Comparison of ENCODE assay signal across 1 cellular context in the genomic region with DNA sequence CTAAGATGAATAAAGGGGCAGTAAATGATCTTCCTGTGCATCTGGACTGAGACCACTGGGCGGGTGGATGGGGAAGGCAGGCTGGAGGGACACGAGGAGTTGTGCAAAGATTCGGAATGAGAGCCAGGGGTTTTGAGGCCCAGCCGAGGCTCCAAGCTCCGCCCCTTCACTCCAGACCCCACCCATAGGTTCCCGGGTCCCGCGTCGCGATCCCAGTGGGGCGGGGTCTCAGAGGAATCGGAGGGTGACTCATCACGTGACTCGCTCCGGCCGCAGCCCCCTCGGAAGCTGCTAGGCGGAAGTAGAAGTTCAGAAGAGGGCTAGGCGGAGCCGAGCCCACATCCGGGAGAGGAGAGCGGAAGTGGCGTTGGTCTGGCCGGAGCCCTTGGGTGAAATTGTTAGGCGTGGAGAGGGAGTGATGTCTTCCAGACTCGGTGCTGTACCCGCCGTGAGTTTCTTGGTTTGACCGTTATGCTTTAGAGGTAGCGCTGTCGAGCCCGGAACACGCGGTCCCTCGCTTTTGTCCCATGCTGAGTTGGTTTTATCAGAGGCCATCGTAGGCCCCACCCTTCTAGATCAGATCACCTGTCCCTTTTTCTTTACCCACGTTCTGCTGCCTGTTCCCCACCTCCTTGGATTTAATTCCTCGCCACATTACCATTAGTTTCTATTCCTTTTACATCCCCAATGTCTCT.
TF ChIP-seq lines count a peak whose summit lies in the region.

A gene with protein sequence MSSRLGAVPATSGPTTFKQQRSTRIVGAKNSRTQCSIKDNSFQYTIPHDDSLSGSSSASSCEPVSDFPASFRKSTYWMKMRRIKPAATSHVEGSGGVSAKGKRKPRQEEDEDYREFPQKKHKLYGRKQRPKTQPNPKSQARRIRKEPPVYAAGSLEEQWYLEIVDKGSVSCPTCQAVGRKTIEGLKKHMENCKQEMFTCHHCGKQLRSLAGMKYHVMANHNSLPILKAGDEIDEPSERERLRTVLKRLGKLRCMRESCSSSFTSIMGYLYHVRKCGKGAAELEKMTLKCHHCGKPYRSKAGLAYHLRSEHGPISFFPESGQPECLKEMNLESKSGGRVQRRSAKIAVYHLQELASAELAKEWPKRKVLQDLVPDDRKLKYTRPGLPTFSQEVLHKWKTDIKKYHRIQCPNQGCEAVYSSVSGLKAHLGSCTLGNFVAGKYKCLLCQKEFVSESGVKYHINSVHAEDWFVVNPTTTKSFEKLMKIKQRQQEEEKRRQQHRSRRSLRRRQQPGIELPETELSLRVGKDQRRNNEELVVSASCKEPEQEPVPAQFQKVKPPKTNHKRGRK (plus strand): TSS at position 348 of the 695 bp plus-strand sequence. CDS start 71 bp downstream, at position 419.

TF ChIP-seq in GM23338, 12 proteins besides CTCF, POLR2A, EP300 and RAD21:
- TF ChIP-seq, protein P1, sequence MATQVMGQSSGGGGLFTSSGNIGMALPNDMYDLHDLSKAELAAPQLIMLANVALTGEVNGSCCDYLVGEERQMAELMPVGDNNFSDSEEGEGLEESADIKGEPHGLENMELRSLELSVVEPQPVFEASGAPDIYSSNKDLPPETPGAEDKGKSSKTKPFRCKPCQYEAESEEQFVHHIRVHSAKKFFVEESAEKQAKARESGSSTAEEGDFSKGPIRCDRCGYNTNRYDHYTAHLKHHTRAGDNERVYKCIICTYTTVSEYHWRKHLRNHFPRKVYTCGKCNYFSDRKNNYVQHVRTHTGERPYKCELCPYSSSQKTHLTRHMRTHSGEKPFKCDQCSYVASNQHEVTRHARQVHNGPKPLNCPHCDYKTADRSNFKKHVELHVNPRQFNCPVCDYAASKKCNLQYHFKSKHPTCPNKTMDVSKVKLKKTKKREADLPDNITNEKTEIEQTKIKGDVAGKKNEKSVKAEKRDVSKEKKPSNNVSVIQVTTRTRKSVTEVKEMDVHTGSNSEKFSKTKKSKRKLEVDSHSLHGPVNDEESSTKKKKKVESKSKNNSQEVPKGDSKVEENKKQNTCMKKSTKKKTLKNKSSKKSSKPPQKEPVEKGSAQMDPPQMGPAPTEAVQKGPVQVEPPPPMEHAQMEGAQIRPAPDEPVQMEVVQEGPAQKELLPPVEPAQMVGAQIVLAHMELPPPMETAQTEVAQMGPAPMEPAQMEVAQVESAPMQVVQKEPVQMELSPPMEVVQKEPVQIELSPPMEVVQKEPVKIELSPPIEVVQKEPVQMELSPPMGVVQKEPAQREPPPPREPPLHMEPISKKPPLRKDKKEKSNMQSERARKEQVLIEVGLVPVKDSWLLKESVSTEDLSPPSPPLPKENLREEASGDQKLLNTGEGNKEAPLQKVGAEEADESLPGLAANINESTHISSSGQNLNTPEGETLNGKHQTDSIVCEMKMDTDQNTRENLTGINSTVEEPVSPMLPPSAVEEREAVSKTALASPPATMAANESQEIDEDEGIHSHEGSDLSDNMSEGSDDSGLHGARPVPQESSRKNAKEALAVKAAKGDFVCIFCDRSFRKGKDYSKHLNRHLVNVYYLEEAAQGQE (IDR thresholded peaks at IDR 0.05; ENCODE audit: unreplicated experiment) = no peak
- no peak for TF ChIP-seq EZH2phosphoT487 (IDR thresholded peaks at IDR 0.05; ENCODE audit: unreplicated experiment)
- TF ChIP-seq, protein P2, sequence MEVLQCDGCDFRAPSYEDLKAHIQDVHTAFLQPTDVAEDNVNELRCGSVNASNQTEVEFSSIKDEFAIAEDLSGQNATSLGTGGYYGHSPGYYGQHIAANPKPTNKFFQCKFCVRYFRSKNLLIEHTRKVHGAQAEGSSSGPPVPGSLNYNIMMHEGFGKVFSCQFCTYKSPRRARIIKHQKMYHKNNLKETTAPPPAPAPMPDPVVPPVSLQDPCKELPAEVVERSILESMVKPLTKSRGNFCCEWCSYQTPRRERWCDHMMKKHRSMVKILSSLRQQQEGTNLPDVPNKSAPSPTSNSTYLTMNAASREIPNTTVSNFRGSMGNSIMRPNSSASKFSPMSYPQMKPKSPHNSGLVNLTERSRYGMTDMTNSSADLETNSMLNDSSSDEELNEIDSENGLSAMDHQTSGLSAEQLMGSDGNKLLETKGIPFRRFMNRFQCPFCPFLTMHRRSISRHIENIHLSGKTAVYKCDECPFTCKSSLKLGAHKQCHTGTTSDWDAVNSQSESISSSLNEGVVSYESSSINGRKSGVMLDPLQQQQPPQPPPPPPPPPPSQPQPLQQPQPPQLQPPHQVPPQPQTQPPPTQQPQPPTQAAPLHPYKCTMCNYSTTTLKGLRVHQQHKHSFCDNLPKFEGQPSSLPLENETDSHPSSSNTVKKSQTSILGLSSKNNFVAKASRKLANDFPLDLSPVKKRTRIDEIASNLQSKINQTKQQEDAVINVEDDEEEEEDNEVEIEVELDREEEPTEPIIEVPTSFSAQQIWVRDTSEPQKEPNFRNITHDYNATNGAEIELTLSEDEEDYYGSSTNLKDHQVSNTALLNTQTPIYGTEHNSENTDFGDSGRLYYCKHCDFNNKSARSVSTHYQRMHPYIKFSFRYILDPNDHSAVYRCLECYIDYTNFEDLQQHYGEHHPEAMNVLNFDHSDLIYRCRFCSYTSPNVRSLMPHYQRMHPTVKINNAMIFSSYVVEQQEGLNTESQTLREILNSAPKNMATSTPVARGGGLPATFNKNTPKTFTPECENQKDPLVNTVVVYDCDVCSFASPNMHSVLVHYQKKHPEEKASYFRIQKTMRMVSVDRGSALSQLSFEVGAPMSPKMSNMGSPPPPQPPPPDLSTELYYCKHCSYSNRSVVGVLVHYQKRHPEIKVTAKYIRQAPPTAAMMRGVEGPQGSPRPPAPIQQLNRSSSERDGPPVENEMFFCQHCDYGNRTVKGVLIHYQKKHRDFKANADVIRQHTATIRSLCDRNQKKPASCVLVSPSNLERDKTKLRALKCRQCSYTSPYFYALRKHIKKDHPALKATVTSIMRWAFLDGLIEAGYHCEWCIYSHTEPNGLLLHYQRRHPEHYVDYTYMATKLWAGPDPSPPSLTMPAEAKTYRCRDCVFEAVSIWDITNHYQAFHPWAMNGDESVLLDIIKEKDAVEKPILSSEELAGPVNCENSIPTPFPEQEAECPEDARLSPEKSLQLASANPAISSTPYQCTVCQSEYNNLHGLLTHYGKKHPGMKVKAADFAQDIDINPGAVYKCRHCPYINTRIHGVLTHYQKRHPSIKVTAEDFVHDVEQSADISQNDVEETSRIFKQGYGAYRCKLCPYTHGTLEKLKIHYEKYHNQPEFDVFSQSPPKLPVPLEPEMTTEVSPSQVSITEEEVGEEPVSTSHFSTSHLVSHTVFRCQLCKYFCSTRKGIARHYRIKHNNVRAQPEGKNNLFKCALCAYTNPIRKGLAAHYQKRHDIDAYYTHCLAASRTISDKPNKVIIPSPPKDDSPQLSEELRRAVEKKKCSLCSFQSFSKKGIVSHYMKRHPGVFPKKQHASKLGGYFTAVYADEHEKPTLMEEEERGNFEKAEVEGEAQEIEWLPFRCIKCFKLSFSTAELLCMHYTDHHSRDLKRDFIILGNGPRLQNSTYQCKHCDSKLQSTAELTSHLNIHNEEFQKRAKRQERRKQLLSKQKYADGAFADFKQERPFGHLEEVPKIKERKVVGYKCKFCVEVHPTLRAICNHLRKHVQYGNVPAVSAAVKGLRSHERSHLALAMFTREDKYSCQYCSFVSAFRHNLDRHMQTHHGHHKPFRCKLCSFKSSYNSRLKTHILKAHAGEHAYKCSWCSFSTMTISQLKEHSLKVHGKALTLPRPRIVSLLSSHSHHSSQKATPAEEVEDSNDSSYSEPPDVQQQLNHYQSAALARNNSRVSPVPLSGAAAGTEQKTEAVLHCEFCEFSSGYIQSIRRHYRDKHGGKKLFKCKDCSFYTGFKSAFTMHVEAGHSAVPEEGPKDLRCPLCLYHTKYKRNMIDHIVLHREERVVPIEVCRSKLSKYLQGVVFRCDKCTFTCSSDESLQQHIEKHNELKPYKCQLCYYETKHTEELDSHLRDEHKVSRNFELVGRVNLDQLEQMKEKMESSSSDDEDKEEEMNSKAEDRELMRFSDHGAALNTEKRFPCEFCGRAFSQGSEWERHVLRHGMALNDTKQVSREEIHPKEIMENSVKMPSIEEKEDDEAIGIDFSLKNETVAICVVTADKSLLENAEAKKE (CRISPR knock-in tag; IDR thresholded peaks at IDR 0.05) = no peak
- no peak for TF ChIP-seq CREB1 (CRISPR knock-in tag; IDR thresholded peaks at IDR 0.05; ENCODE audit: low read depth)
- no peak for TF ChIP-seq JUNB (IDR thresholded peaks at IDR 0.05; ENCODE audit: unreplicated experiment)
- TF ChIP-seq, protein P3, sequence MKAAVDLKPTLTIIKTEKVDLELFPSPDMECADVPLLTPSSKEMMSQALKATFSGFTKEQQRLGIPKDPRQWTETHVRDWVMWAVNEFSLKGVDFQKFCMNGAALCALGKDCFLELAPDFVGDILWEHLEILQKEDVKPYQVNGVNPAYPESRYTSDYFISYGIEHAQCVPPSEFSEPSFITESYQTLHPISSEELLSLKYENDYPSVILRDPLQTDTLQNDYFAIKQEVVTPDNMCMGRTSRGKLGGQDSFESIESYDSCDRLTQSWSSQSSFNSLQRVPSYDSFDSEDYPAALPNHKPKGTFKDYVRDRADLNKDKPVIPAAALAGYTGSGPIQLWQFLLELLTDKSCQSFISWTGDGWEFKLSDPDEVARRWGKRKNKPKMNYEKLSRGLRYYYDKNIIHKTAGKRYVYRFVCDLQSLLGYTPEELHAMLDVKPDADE (IDR thresholded peaks at IDR 0.05) = no peak
- TF ChIP-seq NANOG (IDR thresholded peaks at IDR 0.05; ENCODE audit: borderline replicate concordance) = 0 out of 2 replicates have a peak, but pooled peaks have one; percentile 13
- no peak for TF ChIP-seq ZNF331 (CRISPR knock-in tag; IDR thresholded peaks at IDR 0.05; ENCODE audit: low read depth)
- TF ChIP-seq POLR2AphosphoS5 (IDR thresholded peaks at IDR 0.05; ENCODE audit: low read depth) = peak; percentile 87
- TF ChIP-seq EZH2 (IDR thresholded peaks at IDR 0.05; ENCODE audit: low read depth, unreplicated experiment) = no peak
- TF ChIP-seq STAT1 (IDR thresholded peaks at IDR 0.05; ENCODE audit: unreplicated experiment) = no peak
